1 cellular context compared by ENCODE assay signal in genomic region chr1:241531195-241532172, GRCh38.
A peak's percentile ranks its signal among the peaks of the same experiment; 100 is the strongest.
TF ChIP-seq lines count a peak whose summit lies in the region.

No MANE protein-coding gene starts in this region.

TF ChIP-seq in HEK293, 187 proteins besides CTCF, POLR2A, EP300 and RAD21 (continued from another document):
- TF ChIP-seq ZBTB8A (tag by site-specific recombination; IDR thresholded peaks at IDR 0.05): no peak
- no peak for TF ChIP-seq ZNF16 (tag by site-specific recombination; IDR thresholded peaks at IDR 0.05; ENCODE audit: low read depth)
- no peak for TF ChIP-seq ZNF114 (tag by site-specific recombination; IDR thresholded peaks at IDR 0.05)
- TF ChIP-seq FEZF1 (tag by site-specific recombination; IDR thresholded peaks at IDR 0.05): no peak
- no peak for TF ChIP-seq ZNF18 (tag by site-specific recombination; IDR thresholded peaks at IDR 0.05)
- no peak for TF ChIP-seq PRDM4 (tag by site-specific recombination; IDR thresholded peaks at IDR 0.05)
- no peak for TF ChIP-seq ZBTB21 (tag by site-specific recombination; IDR thresholded peaks at IDR 0.05)
- peak; percentile 48; the same call in 1 of the 2 replicates for TF ChIP-seq ZNF366 (tag by site-specific recombination; conservative IDR thresholded peaks at IDR 0.05)
- peak; percentile 47 for TF ChIP-seq ZNF654 (tag by site-specific recombination; IDR thresholded peaks at IDR 0.05; ENCODE audit: low read depth)
